Comparison of ENCODE assay signal across 9 cellular contexts in the genomic region with DNA sequence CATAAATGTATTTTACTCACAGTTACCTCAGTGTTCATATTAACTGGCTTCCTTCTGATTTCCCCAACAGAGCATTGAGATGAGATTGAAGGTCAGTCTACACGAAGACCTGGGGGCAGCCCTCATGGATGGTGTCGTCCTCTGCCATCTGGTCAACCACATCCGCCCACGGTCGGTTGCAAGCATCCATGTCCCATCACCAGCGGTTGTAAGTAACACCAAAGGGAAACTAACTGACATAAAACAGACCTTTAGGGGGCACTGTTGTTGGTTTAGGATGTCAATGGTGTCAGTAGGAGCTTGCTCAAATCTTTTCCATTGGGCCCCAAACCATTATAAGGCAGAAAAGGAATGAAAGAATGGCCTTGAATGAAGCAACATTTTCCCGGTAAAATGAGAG.
DNase-seq lines count a peak whose midpoint lies in the region; ATAC-seq and TF ChIP-seq lines count a peak whose summit lies in the region.
"Had no signal": no experiment of that assay in that cellular context is flagged by ENCODE, and none has a peak within 500 bp of the region (broad histone marks: within the 10 kb centered on the region; RNA-seq: fewer than 3 reads in every experiment).

No MANE protein-coding gene starts in this region.

- peak; percentile 0 for DNase-seq in NCI-H2227 (lab: John Stamatoyannopoulos, UW; ENCODE audit: unreplicated experiment)
- no peak for DNase-seq in NCI-H2227 treated with DMSO at 0.1 percent for 48 hours (lab: John Stamatoyannopoulos, UW)
- DNase-seq in HEK293T (ENCODE audit: extremely low spot score): peak; percentile 24
- DNase-seq in myocyte (ENCODE audit: low read depth): peak; percentile 23
- no peak for DNase-seq in NCI-H510A treated with DMSO at 0.1 percent for 48 hours (lab: John Stamatoyannopoulos, UW)
- no peak for DNase-seq in H4 (ENCODE audit: low spot score)
- DNase-seq: left cardiac atrium had no signal

- H3K27ac ChIP-seq in VCaP: no peak overlapping the region

- no peak for ATAC-seq in HG02884 (IDR thresholded peaks at IDR 0.05; ENCODE audit: unreplicated experiment)
- ATAC-seq: left cardiac atrium had no signal

- POLR2A ChIA-PET in HEK293T (lab: Yijun Ruan, JAX): no interaction called here

- TF ChIP-seq CTCF in VCaP (conservative IDR thresholded peaks at IDR 0.05): 0 out of 2 replicates have a peak, but pooled peaks have one; percentile 13

- CTCF ChIA-PET in HEK293T (lab: Yijun Ruan, JAX): no interaction called here

TF ChIP-seq in HEK293T, 16 proteins besides CTCF, POLR2A, EP300 and RAD21:
- TF ChIP-seq ELF4 (IDR thresholded peaks at IDR 0.05) (no peak), ZNF384 (IDR thresholded peaks at IDR 0.05) (no peak), BHLHE40 (IDR thresholded peaks at IDR 0.05; ENCODE audit: borderline replicate concordance) (no peak), TARDBP (IDR thresholded peaks at IDR 0.05) (no peak), FOXA1 (IDR thresholded peaks at IDR 0.05) (no peak), NFRKB (IDR thresholded peaks at IDR 0.05) (no peak), LEF1 (IDR thresholded peaks at IDR 0.05; ENCODE audit: borderline replicate concordance) (no peak), L3MBTL2 (conservative IDR thresholded peaks at IDR 0.05) (no peak), HDGF (IDR thresholded peaks at IDR 0.05; ENCODE audit: borderline replicate concordance) (no peak), SP1 (IDR thresholded peaks at IDR 0.05) (no peak), FOXM1 (IDR thresholded peaks at IDR 0.05; ENCODE audit: borderline replicate concordance) (no peak), SUZ12 (IDR thresholded peaks at IDR 0.05) (no peak), PKNOX1 (IDR thresholded peaks at IDR 0.05) (no peak), CTBP1 (IDR thresholded peaks at IDR 0.05; ENCODE audit: borderline replicate concordance) (no peak), ARNT (IDR thresholded peaks at IDR 0.05) (no peak), FOXK2 (IDR thresholded peaks at IDR 0.05) (no peak)

Comparison
In these comparisons a context has a peak if more than half of its experiments do, and no peak if none do; other contexts are left out.
1. DNase-seq: peak in NCI-H2227 (single experiment), HEK293T (single experiment) and myocyte (single experiment); none in NCI-H2227 treated with DMSO at 0.1 percent for 48 hours (single experiment), NCI-H510A treated with DMSO at 0.1 percent for 48 hours (single experiment) and H4 (single experiment).